In genomic region chr4:16636304-16636703, GRCh38 we compare ENCODE assay signal across 13 cellular contexts.
DNase-seq lines count a peak whose midpoint lies in the region; ATAC-seq and TF ChIP-seq lines count a peak whose summit lies in the region.
"Had no signal": no experiment of that assay in that cellular context is flagged by ENCODE, and none has a peak within 500 bp of the region (broad histone marks: within the 10 kb centered on the region; RNA-seq: fewer than 3 reads in every experiment).

No MANE protein-coding gene starts in this region.

- no peak for ATAC-seq in HG02623 (IDR thresholded peaks at IDR 0.05; ENCODE audit: unreplicated experiment)

- H3K4me3 Mint-ChIP-seq in endodermal cell, result no peak overlapping the region
- no peak overlapping the region for H3K4me3 Mint-ChIP-seq in neural crest cell
- H3K4me3 Mint-ChIP-seq in osteocyte (ENCODE audit: unreplicated experiment), result no peak overlapping the region
- H3K4me3 Mint-ChIP-seq: CD4-positive, CD25-positive, alpha-beta regulatory T cell had no signal

- H3K36me3 ChIP-seq in A673 (ENCODE audit: insufficient read depth, low read length, poor library complexity, severe bottlenecking), result no peaks in the 10 kb centered on the region
- H3K36me3 ChIP-seq in endodermal cell (ENCODE audit: control insufficient read depth, insufficient read depth, low read length), result no peaks in the 10 kb centered on the region
- H3K36me3 ChIP-seq: BLaER1 treated with 17β-estradiol and CSF1 and Interleukin-3, amounts not matched to agents 10 nM and 100 nM had no signal

- H3K27ac ChIP-seq in A673 (ENCODE audit: low read depth, low read length, poor library complexity, severe bottlenecking) (peak overlapping the region; percentile 66), endodermal cell (ENCODE audit: low read depth, low read length) (no peak overlapping the region)
- H3K27ac ChIP-seq: BLaER1 treated with 17β-estradiol and CSF1 and Interleukin-3, amounts not matched to agents 10 nM and 100 nM had no signal

- H3K4me1 Mint-ChIP-seq in endodermal cell (peaks cover 37% of the 10 kb centered on the region), neural crest cell (peaks cover 16% of the 10 kb centered on the region), osteocyte (ENCODE audit: unreplicated experiment) (no peaks in the 10 kb centered on the region)
- H3K4me1 Mint-ChIP-seq: CD4-positive, CD25-positive, alpha-beta regulatory T cell had no signal

- H3K9me3 ChIP-seq in A673 (ENCODE audit: low read depth, low read length, poor library complexity, severe bottlenecking) (no peaks in the 10 kb centered on the region), endodermal cell (ENCODE audit: control insufficient read depth, low read length) (no peaks in the 10 kb centered on the region)

- H3K9me3 Mint-ChIP-seq in endodermal cell, result peaks cover 31% of the 10 kb centered on the region
- H3K9me3 Mint-ChIP-seq in neural crest cell, result peaks cover 4% of the 10 kb centered on the region
- no peaks in the 10 kb centered on the region for H3K9me3 Mint-ChIP-seq in osteocyte (ENCODE audit: unreplicated experiment)

- BruUV-seq in A673 (replicated peaks; lab: Mats Ljungman, UMichigan), result no TSS peak

- H3K36me3 Mint-ChIP-seq in endodermal cell (ENCODE audit: low read depth) (peaks cover 8% of the 10 kb centered on the region), neural crest cell (ENCODE audit: low read depth) (peaks cover 8% of the 10 kb centered on the region), osteocyte (ENCODE audit: unreplicated experiment) (no peaks in the 10 kb centered on the region)
- H3K36me3 Mint-ChIP-seq: CD4-positive, CD25-positive, alpha-beta regulatory T cell had no signal

- H3K27ac Mint-ChIP-seq in endodermal cell (no peak overlapping the region), neural crest cell (ENCODE audit: unreplicated experiment) (peak overlapping the region; percentile 71), osteocyte (ENCODE audit: unreplicated experiment) (no peak overlapping the region)
- H3K27ac Mint-ChIP-seq: CD4-positive, CD25-positive, alpha-beta regulatory T cell had no signal

- H3K27me3 ChIP-seq in A673 (replicated peaks; ENCODE audit: insufficient read depth, low read depth, low read length, poor library complexity), result no peaks in the 10 kb centered on the region
- no peaks in the 10 kb centered on the region for H3K27me3 ChIP-seq in endodermal cell (ENCODE audit: control insufficient read depth, insufficient read depth, low read length, poor library complexity, severe bottlenecking)
- H3K27me3 ChIP-seq: BLaER1 treated with 17β-estradiol and CSF1 and Interleukin-3, amounts not matched to agents 10 nM and 100 nM had no signal

- 75% methylated on average over 2 of the region's 2 CpGs; no CpG with 5 or more reads in 1 of the 2 experiments for WGBS in endodermal cell (ENCODE audit: insufficient coverage in 1 of 2, insufficient read length in 1 of 2), 2 experiments

- POLR2A ChIA-PET in A673 (lab: Charles Lee; ENCODE audit: low non-redundant PET), result no interaction called here

- peaks cover 34% of the 10 kb centered on the region for H3K4me1 ChIP-seq in A673 (ENCODE audit: insufficient read depth, low read length, poor library complexity, severe bottlenecking)
- peaks cover 12% of the 10 kb centered on the region for H3K4me1 ChIP-seq in endodermal cell (ENCODE audit: control insufficient read depth, insufficient read depth, low read length)
- H3K4me1 ChIP-seq: BLaER1 treated with 17β-estradiol and CSF1 and Interleukin-3, amounts not matched to agents 10 nM and 100 nM had no signal

- intact Hi-C loops in A673 (cut with micrococcal nuclease; ENCODE audit: unreplicated experiment), result loop anchor here (5.0 kb wide), 1 partner anchor 119 kb away; no protein-coding TSS in a partner anchor

- TF ChIP-seq CTCF in A673 (conservative IDR thresholded peaks at IDR 0.05; ENCODE audit: low read depth, low read length), result no peak
- TF ChIP-seq CTCF in endodermal cell (conservative IDR thresholded peaks at IDR 0.05), result no peak
- TF ChIP-seq CTCF in neural crest cell (conservative IDR thresholded peaks at IDR 0.05), result no peak
- no peak for TF ChIP-seq CTCF in osteocyte (IDR thresholded peaks at IDR 0.05)

- H3K27me3 Mint-ChIP-seq in endodermal cell (ENCODE audit: insufficient read depth) (no peaks in the 10 kb centered on the region), neural crest cell (ENCODE audit: low read depth) (no peaks in the 10 kb centered on the region), osteocyte (ENCODE audit: unreplicated experiment) (no peaks in the 10 kb centered on the region)
- H3K27me3 Mint-ChIP-seq: CD4-positive, CD25-positive, alpha-beta regulatory T cell had no signal

- CTCF ChIA-PET in A673 (lab: Charles Lee), result no interaction called here

- H3K4me3 ChIP-seq in A673 (ENCODE audit: low read depth, low read length, poor library complexity, severe bottlenecking) (no peak overlapping the region), endodermal cell (ENCODE audit: low read length) (peak overlapping the region; percentile 8)
- H3K4me3 ChIP-seq: BLaER1 treated with 17β-estradiol and CSF1 and Interleukin-3, amounts not matched to agents 10 nM and 100 nM had no signal

- no peak overlapping the region for H3K9ac ChIP-seq in endodermal cell (ENCODE audit: extremely low read depth, low read length, poor library complexity, severe bottlenecking)
- H3K9ac ChIP-seq: BLaER1 treated with 17β-estradiol and CSF1 and Interleukin-3, amounts not matched to agents 10 nM and 100 nM had no signal

- DNase-seq in A673 (ENCODE audit: low spot score) (no peak), NCI-H524 (lab: John Stamatoyannopoulos, UW) (peak; percentile 29 to 80), endodermal cell (no peak), neural crest cell (ENCODE audit: low read depth, low spot score) (no peak), osteocyte (ENCODE audit: extremely low spot score, unreplicated experiment) (no peak), occipital lobe (lab: John Stamatoyannopoulos, UW) (no peak)
- DNase-seq: 8988T; ACHN; CD4-positive, CD25-positive, alpha-beta regulatory T cell; DMS53; GF-D8 had no signal

Comparison
In these comparisons a context has a peak if more than half of its experiments do, and no peak if none do; other contexts are left out.
1. DNase-seq: peak in NCI-H524 (2 of 2); none in A673 (single experiment), endodermal cell (single experiment), neural crest cell (single experiment), osteocyte (single experiment) and occipital lobe (single experiment).